ENCODE assay signal across 1 cellular context in genomic region chr2:69216535-69217332, GRCh38.
TF ChIP-seq lines count a peak whose summit lies in the region.

No MANE protein-coding gene starts in this region.

TF ChIP-seq in PFSK-1, 5 proteins besides CTCF, POLR2A, EP300 and RAD21 (continued from another document):
- no peak for TF ChIP-seq REST (IDR thresholded peaks at IDR 0.05; ENCODE audit: insufficient read depth in 1 of 2, low read depth in 2 of 2, low read length in 2 of 2)
- TF ChIP-seq SIN3A (IDR thresholded peaks at IDR 0.05; ENCODE audit: borderline replicate concordance, insufficient read depth, low read length): no peak
- TF ChIP-seq POLR2AphosphoS5 (IDR thresholded peaks at IDR 0.05; ENCODE audit: low read depth, low read length): no peak
